In the genomic region with DNA sequence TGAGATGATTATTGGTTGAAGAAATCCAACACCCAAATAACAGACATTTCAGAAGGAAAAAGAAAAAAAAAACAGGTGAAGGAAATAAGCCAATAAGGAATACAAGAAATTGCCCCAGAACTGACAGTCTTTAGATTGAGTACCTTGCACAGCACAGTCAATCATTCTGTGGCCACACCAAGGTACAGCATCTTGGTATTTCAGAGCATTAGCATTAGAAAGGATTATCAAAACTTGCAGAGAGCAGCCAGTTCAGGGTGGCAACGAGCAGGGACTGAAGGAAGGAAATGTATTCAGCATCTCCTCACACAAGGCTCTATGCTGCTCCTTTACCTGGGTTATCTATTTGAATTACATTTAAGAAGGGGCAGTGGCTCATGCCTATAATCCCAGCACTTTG, we compare ENCODE assay signal across 11 cellular contexts. TPM values are rescaled to one million over a fixed set of nuclear protein-coding genes. Genes with fewer than 3 reads are reported as not detected.
DNase-seq lines count a peak whose midpoint lies in the region; ATAC-seq and TF ChIP-seq lines count a peak whose summit lies in the region.
"Had no signal": no experiment of that assay in that cellular context is flagged by ENCODE, and none has a peak within 500 bp of the region (broad histone marks: within the 10 kb centered on the region; RNA-seq: fewer than 3 reads in every experiment).

No MANE protein-coding gene starts in this region.

- no peaks in the 10 kb centered on the region for H3K27me3 ChIP-seq in neutrophil

- no peaks in the 10 kb centered on the region for H3K9me3 Mint-ChIP-seq in activated T-cell treated with anti-CD3 and anti-CD28 coated beads, Interleukin-2, amount 50 U/mL, for 4 hours

- H3K9me3 ChIP-seq in neutrophil: no peaks in the 10 kb centered on the region
- H3K9me3 ChIP-seq: A549 had no signal

- peaks cover 30 to 39% of the 10 kb centered on the region in 2 experiments for H3K4me1 ChIP-seq in neutrophil (ENCODE audit: control insufficient read depth in 1 of 2, insufficient read depth in 1 of 2, low read depth in 1 of 2, low read length in 1 of 2)
- H3K4me1 ChIP-seq: A549 had no signal

- H3K27ac ChIP-seq in neutrophil: peak overlapping the region; percentile 53
- H3K27ac ChIP-seq: A549 had no signal

- TF ChIP-seq CTCF in neutrophil (IDR thresholded peaks at IDR 0.05): no peak

- H3K36me3 Mint-ChIP-seq in activated T-cell treated with anti-CD3 and anti-CD28 coated beads, Interleukin-2, amount 50 U/mL, for 4 hours (ENCODE audit: insufficient read depth): peaks cover 6% of the 10 kb centered on the region

- H3K36me3 ChIP-seq in neutrophil: no peaks in the 10 kb centered on the region

- H3K4me3 ChIP-seq in neutrophil (ENCODE audit: low read depth in 1 of 2, low read length in 1 of 2): no peak overlapping the region
- H3K4me3 ChIP-seq: A549 had no signal

- H3K4me1 Mint-ChIP-seq in activated T-cell treated with anti-CD3 and anti-CD28 coated beads, Interleukin-2, amount 50 U/mL, for 4 hours (ENCODE audit: low read depth): peaks cover 72% of the 10 kb centered on the region

- H3K4me3 Mint-ChIP-seq in activated T-cell treated with anti-CD3 and anti-CD28 coated beads, Interleukin-2, amount 50 U/mL, for 4 hours: peak overlapping the region; percentile 76

- peak; percentile 17 for DNase-seq in activated CD4-positive, alpha-beta T cell treated with anti-CD3 and anti-CD28 coated beads for 48 hours
- DNase-seq in activated CD4-positive, alpha-beta T cell treated with anti-CD3 and anti-CD28 coated beads for 1 hour: no peak
- no peak for DNase-seq in activated T-cell treated with anti-CD3 and anti-CD28 coated beads, Interleukin-2, amount 50 U/mL, for 4 hours
- DNase-seq: effector CD8-positive, alpha-beta T cell had no signal

- no peaks in the 10 kb centered on the region for H3K27me3 Mint-ChIP-seq in activated T-cell treated with anti-CD3 and anti-CD28 coated beads, Interleukin-2, amount 50 U/mL, for 4 hours (ENCODE audit: low read depth)

- ATAC-seq in HG03095 (IDR thresholded peaks at IDR 0.05; ENCODE audit: unreplicated experiment): peak; percentile 35
- ATAC-seq in activated T-cell treated with anti-CD3 and anti-CD28 coated beads, Interleukin-2, amount 50 U/mL, for 4 hours: peak; percentile 27 to 36
- ATAC-seq in HG02610 (IDR thresholded peaks at IDR 0.05; ENCODE audit: unreplicated experiment): no peak
- no peak for ATAC-seq in GM21717 (IDR thresholded peaks at IDR 0.05; ENCODE audit: unreplicated experiment)
- no peak for ATAC-seq in HG02970 (IDR thresholded peaks at IDR 0.05; ENCODE audit: low FRiP score, unreplicated experiment)
- ATAC-seq: A549, Panc1 had no signal

RNA-seq across cellular contexts. Expression of gene ADA2, which starts 2.1 kb away (rescaled TPM):
- total RNA-seq in activated T-cell treated with anti-CD3 and anti-CD28 coated beads, Interleukin-2, amount 50 U/mL, for 4 hours: 1 to 10 TPM; 1.2 to 2.3 (median 1.3) TPM

RNA-seq across cellular contexts. Expression of gene HDHD5, which starts 58.1 kb away (rescaled TPM):
- 10 to 100 TPM; 56.2 to 69.1 (median 68.3) TPM for total RNA-seq in activated T-cell treated with anti-CD3 and anti-CD28 coated beads, Interleukin-2, amount 50 U/mL, for 4 hours

Comparison
In these comparisons a context has a peak if more than half of its experiments do, and no peak if none do; other contexts are left out.
1. ATAC-seq: peak in HG03095 (single experiment) and activated T-cell treated with anti-CD3 and anti-CD28 coated beads, Interleukin-2, amount 50 U/mL, for 4 hours (2 of 2); none in HG02610 (single experiment), GM21717 (single experiment) and HG02970 (single experiment).